16 cellular contexts compared by ENCODE assay signal in the genomic region with DNA sequence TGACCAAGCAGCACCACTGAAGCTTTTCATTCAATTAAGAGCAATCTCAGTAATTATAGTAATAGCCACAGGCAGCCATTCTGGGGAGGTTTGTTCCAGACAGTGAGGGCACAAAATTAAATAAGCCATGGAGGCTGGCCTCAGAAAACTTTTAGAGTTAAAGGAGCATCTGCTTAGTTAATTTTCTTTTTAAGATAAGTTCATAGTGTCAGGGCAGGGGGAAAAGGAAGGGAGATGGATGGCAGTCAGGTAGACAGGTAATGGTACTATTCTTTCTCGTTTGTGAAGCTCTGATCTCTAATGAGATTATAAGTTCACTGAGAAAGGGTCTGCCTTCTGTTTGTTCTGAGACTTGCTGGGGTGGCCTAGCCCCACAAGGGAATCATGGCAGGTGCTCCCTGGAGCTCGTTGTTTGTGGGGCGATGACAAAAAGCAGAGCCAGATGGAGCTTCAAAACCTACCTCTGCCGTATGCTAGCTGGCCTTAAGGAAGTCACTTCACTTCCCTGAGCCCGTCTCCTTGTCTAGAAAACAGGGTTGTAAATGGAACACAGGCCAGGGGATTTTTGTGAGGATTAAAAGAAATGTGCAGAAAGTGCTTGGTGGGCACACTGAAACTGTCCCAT. TPM values are rescaled to one million over a fixed set of nuclear protein-coding genes. Genes with fewer than 3 reads are reported as not detected.
A peak's percentile ranks its signal among the peaks of the same experiment; 100 is the strongest.
DNase-seq lines count a peak whose midpoint lies in the region; ATAC-seq and TF ChIP-seq lines count a peak whose summit lies in the region.
"Had no signal": no experiment of that assay in that cellular context is flagged by ENCODE, and none has a peak within 500 bp of the region (broad histone marks: within the 10 kb centered on the region; RNA-seq: fewer than 3 reads in every experiment).

No MANE protein-coding gene starts in this region.

- CTCF ChIA-PET in GM10248 (lab: Yijun Ruan, JAX) = interaction anchor here (1.0 to 6.2 kb wide), 7 partner anchors 8 to 201 kb away, joined by 3 to 24 read pairs (median 3); no protein-coding TSS in a partner anchor

- H3K4me1 Mint-ChIP-seq in mesothelial cell of epicardium = peaks cover 4% of the 10 kb centered on the region
- H3K4me1 Mint-ChIP-seq: B cell had no signal

- no peak for TF ChIP-seq CTCF in BE2C (IDR thresholded peaks at IDR 0.05; ENCODE audit: low read depth, low read length)
- TF ChIP-seq CTCF in WERI-Rb-1 (IDR thresholded peaks at IDR 0.05; ENCODE audit: low read depth, low read length) = no peak
- TF ChIP-seq CTCF in mesothelial cell of epicardium (IDR thresholded peaks at IDR 0.05; ENCODE audit: unreplicated experiment) = no peak
- TF ChIP-seq CTCF in GM10248 (IDR thresholded peaks at IDR 0.05; ENCODE audit: control extremely low read depth, extremely low read depth, low read depth, missing control alignments) = no peak

- DNase-seq in BE2C = peak; percentile 38
- peak; percentile 7 for DNase-seq in DMS 273 treated with DMSO at 0.1 percent for 48 hours (lab: John Stamatoyannopoulos, UW)
- DNase-seq in WERI-Rb-1 = peak; percentile 90
- no peak for DNase-seq in mesothelial cell of epicardium (ENCODE audit: low spot score in 2 of 2, unreplicated experiment in 2 of 2)
- no peak for DNase-seq in NCI-H1417 treated with DMSO at 0.1 percent for 48 hours (lab: John Stamatoyannopoulos, UW)
- DNase-seq in GM10248 (ENCODE audit: extremely low spot score) = no peak
- DNase-seq: CD8-positive, alpha-beta T cell; COR-L47; DMS53; GF-D8; HCEC 1CT; HFFc6 had no signal

- H3K27me3 ChIP-seq in BE2C (no peaks in the 10 kb centered on the region), WERI-Rb-1 (ENCODE audit: insufficient read depth, low read depth, severe bottlenecking) (no peaks in the 10 kb centered on the region)

- H3K4me3 Mint-ChIP-seq in mesothelial cell of epicardium = no peak overlapping the region
- H3K4me3 Mint-ChIP-seq: B cell; CD8-positive, alpha-beta T cell; HFFc6 had no signal

- peak overlapping the region; percentile 41 for H3K27ac Mint-ChIP-seq in mesothelial cell of epicardium
- H3K27ac Mint-ChIP-seq: B cell; CD8-positive, alpha-beta T cell; HFFc6 had no signal

- no peak overlapping the region for H3K4me3 ChIP-seq in BE2C (ENCODE audit: low read depth, low read length)
- H3K4me3 ChIP-seq in WERI-Rb-1 (ENCODE audit: low read depth, low read length) = no peak overlapping the region

- H3K27ac ChIP-seq in WERI-Rb-1 = peak overlapping the region; percentile 91
- H3K27ac ChIP-seq: C4-2B had no signal

- H3K36me3 ChIP-seq in BE2C (no peaks in the 10 kb centered on the region), WERI-Rb-1 (peaks cover 76% of the 10 kb centered on the region)

- H3K9me3 ChIP-seq in BE2C = no peaks in the 10 kb centered on the region
- no peaks in the 10 kb centered on the region for H3K9me3 ChIP-seq in WERI-Rb-1 (ENCODE audit: severe bottlenecking)

- no peaks in the 10 kb centered on the region for H3K27me3 Mint-ChIP-seq in mesothelial cell of epicardium (ENCODE audit: low read depth)

- no peak for ATAC-seq in HG02938 (IDR thresholded peaks at IDR 0.05; ENCODE audit: unreplicated experiment)
- ATAC-seq: CD8-positive, alpha-beta T cell; HepG2 had no signal

- H3K4me1 ChIP-seq in BE2C = peaks cover 27% of the 10 kb centered on the region

- no peaks in the 10 kb centered on the region for H3K36me3 Mint-ChIP-seq in mesothelial cell of epicardium
- H3K36me3 Mint-ChIP-seq: CD8-positive, alpha-beta T cell had no signal

- H3K9me3 Mint-ChIP-seq in mesothelial cell of epicardium = no peaks in the 10 kb centered on the region
- H3K9me3 Mint-ChIP-seq: CD8-positive, alpha-beta T cell; HFFc6 had no signal

- POLR2A ChIA-PET in GM10248 (lab: Yijun Ruan, JAX) = no interaction called here

RNA-seq across cellular contexts. Expression of gene FGFBP2, which starts 44.6 kb away (rescaled TPM):
- not detected for polyA plus RNA-seq in BE2C (2012; ENCODE audit: insufficient read depth, insufficient read length, low read depth)
- not detected in 3 replicates for total RNA-seq in mesothelial cell of epicardium
- total RNA-seq: HepG2, HFFc6 had no signal
- polyA plus RNA-seq: HepG2 had no signal

Comparison
In these comparisons a context has a peak if more than half of its experiments do, and no peak if none do; other contexts are left out.
1. DNase-seq: peak in BE2C (single experiment), DMS 273 treated with DMSO at 0.1 percent for 48 hours (single experiment) and WERI-Rb-1 (single experiment); none in mesothelial cell of epicardium (0 of 2), NCI-H1417 treated with DMSO at 0.1 percent for 48 hours (single experiment) and GM10248 (single experiment).